21 cellular contexts compared by ENCODE assay signal in the genomic region with DNA sequence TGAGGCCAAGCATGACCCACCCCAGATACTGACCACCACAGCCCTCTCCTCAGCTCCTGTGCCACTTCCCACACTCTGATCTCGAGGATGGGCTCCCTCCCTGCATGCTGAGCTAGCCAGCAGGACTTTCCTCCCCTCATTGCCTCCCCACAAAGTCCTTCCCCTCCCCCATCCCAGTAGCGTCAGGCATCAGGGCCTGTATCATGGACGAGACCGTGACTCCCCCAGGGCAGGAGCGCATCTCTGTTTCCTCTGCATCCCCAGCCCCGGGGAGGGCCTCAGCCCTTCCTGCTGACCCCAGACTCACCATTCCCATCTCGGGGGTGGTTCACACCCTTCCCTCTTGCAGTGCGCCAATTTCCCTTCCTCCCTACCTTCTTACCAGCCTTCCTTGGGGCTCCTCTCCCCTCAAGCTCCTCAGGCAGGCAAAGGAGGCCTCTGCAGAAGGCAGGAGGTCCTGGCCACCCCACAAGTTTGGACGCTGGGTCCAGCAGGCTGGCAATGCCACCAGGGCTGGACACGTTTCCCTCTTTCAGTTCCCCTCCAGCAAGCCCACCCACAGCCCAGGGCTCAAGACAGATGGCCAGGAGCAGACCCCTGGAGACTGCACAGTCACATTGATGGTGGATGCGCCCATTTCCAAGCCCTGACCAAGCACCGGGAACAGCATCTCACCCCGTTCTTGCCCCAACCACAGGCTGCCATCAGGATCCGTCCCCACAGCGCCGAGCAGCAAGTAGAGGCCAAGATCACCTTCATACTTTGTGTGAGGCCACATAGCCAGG. TPM values are rescaled to one million over a fixed set of nuclear protein-coding genes. Genes with fewer than 3 reads are reported as not detected.
"Had no signal": no experiment of that assay in that cellular context is flagged by ENCODE, and none has a peak within 500 bp of the region (broad histone marks: within the 10 kb centered on the region; RNA-seq: fewer than 3 reads in every experiment).

No MANE protein-coding gene starts in this region.

- H3K36me3 Mint-ChIP-seq: activated naive CD4-positive, alpha-beta T cell treated with anti-CD3 and anti-CD28 coated beads, Interleukin-2, amount 50 U/mL, for 72 hours had no signal

- ATAC-seq: activated CD4-positive, alpha-beta T cell treated with anti-CD3 and anti-CD28 coated beads for 36 hours; activated CD8-positive, alpha-beta T cell treated with anti-CD3 and anti-CD28 coated beads, Interleukin-2, amount 10 ng/mL, durations not matched to agents 7 days and 5 days; activated naive CD4-positive, alpha-beta T cell treated with anti-CD3 and anti-CD28 coated beads, Interleukin-2, amount 50 U/mL, for 72 hours; mucosa of descending colon had no signal

- H3K27ac Mint-ChIP-seq: activated B cell treated with CpG ODN at 0.5 μM for 24 hours; activated CD4-positive, alpha-beta T cell treated with anti-CD3 and anti-CD28 coated beads for 36 hours; activated CD8-positive, alpha-beta T cell treated with anti-CD3 and anti-CD28 coated beads, Interleukin-2, amount 10 ng/mL, durations not matched to agents 7 days and 5 days; activated naive CD4-positive, alpha-beta T cell treated with anti-CD3 and anti-CD28 coated beads, Interleukin-2, amount 50 U/mL, for 72 hours; dendritic cell treated with granulocyte-macrophage colony-stimulating factor and Interleukin-4, amounts not matched to agents 40 ng/mL and 50 ng/mL, for 4 days; nephron; T-helper 2 cell treated with Interferon-gamma antibody and Interleukin-4, amounts not matched to agents 5 μg/mL and 100 μg/mL, for 36 hours had no signal

- DNase-seq: activated B cell treated with CpG ODN at 0.5 μM for 24 hours; activated CD4-positive, alpha-beta T cell treated with anti-CD3 and anti-CD28 coated beads for 36 hours; activated CD8-positive, alpha-beta T cell treated with anti-CD3 and anti-CD28 coated beads, Interleukin-2, amount 10 ng/mL, durations not matched to agents 7 days and 5 days; central memory CD4-positive, alpha-beta T cell; esophagus squamous epithelium; foreskin melanocyte; left ventricle myocardium inferior; mesendoderm; retina; stimulated activated CD4-positive, alpha-beta T cell treated with anti-CD3 and anti-CD28 coated beads, Interleukin-15, amount 100 ng/mL, for 24 hours; stimulated activated CD4-positive, alpha-beta T cell treated with anti-CD3 and anti-CD28 coated beads, Interleukin-2, amount 100 ng/mL, for 24 hours; stimulated activated naive CD4-positive, alpha-beta T cell treated with Interleukin-2 at 50 U/mL for 16 hours; T-helper 1 cell; testis; upper lobe of left lung had no signal

- H3K4me3 Mint-ChIP-seq: activated B cell treated with CpG ODN at 0.5 μM for 24 hours; activated CD4-positive, alpha-beta T cell treated with anti-CD3 and anti-CD28 coated beads for 36 hours; activated CD8-positive, alpha-beta T cell treated with anti-CD3 and anti-CD28 coated beads, Interleukin-2, amount 10 ng/mL, durations not matched to agents 7 days and 5 days; dendritic cell treated with granulocyte-macrophage colony-stimulating factor and Interleukin-4, amounts not matched to agents 40 ng/mL and 50 ng/mL, for 4 days; nephron; T-helper 2 cell treated with Interferon-gamma antibody and Interleukin-4, amounts not matched to agents 5 μg/mL and 100 μg/mL, for 36 hours had no signal

- H3K9me3 Mint-ChIP-seq: activated B cell treated with CpG ODN at 0.5 μM for 24 hours; activated naive CD4-positive, alpha-beta T cell treated with anti-CD3 and anti-CD28 coated beads, Interleukin-2, amount 50 U/mL, for 72 hours; dendritic cell treated with granulocyte-macrophage colony-stimulating factor and Interleukin-4, amounts not matched to agents 40 ng/mL and 50 ng/mL, for 4 days; nephron; T-helper 2 cell treated with Interferon-gamma antibody and Interleukin-4, amounts not matched to agents 5 μg/mL and 100 μg/mL, for 36 hours had no signal

- H3K4me1 Mint-ChIP-seq: activated B cell treated with CpG ODN at 0.5 μM for 24 hours; activated CD4-positive, alpha-beta T cell treated with anti-CD3 and anti-CD28 coated beads for 36 hours; nephron had no signal

RNA-seq across cellular contexts. Expression of gene GRID1, which starts 36.5 kb away (rescaled TPM):
- total RNA-seq: activated B cell treated with CpG ODN at 0.5 μM for 24 hours; activated CD4-positive, alpha-beta T cell treated with anti-CD3 and anti-CD28 coated beads for 36 hours; activated CD8-positive, alpha-beta T cell treated with anti-CD3 and anti-CD28 coated beads, Interleukin-2, amount 10 ng/mL, durations not matched to agents 7 days and 5 days; activated naive CD4-positive, alpha-beta T cell treated with anti-CD3 and anti-CD28 coated beads, Interleukin-2, amount 50 U/mL, for 72 hours; myocyte had no signal
